In the genomic region with DNA sequence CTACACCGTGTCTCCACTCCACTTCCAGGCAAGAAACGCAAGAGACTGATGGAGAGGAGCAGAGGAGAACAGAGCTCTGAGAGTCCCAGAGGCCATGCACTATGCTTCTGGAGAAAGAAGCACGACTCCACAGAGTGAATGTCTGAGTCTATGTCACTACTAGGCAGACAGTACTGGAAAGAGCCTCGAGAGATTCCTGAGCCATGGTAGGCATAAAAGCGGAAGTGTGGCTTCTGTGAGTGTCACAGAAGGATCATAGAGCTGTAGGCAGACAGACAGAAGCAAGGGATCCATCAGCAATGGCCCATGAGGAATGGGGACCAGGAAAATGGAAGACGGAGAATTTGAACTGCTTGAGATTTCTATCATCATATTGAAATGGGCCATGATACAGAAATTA, we compare ENCODE assay signal across 27 cellular contexts.
"Had no signal": no experiment of that assay in that cellular context is flagged by ENCODE, and none has a peak within 500 bp of the region (broad histone marks: within the 10 kb centered on the region; RNA-seq: fewer than 3 reads in every experiment).

No MANE protein-coding gene starts in this region.

- H3K4me1 ChIP-seq: colonic mucosa, esophagus muscularis mucosa, esophagus squamous epithelium, foreskin keratinocyte, gastrocnemius medialis, gastroesophageal sphincter, heart left ventricle, heart right ventricle had no signal

- H3K4me3 ChIP-seq: colonic mucosa, coronary artery, dorsolateral prefrontal cortex, esophagus muscularis mucosa, esophagus squamous epithelium, gastrocnemius medialis, gastroesophageal sphincter, heart left ventricle, heart right ventricle had no signal

- H3K9me3 ChIP-seq: colonic mucosa, esophagus muscularis mucosa, esophagus squamous epithelium, gastrocnemius medialis, gastroesophageal sphincter, heart left ventricle, heart right ventricle had no signal

- H3K27ac ChIP-seq: colonic mucosa, coronary artery, dorsolateral prefrontal cortex, epithelial cell of prostate, esophagus muscularis mucosa, esophagus squamous epithelium, foreskin keratinocyte, gastrocnemius medialis, gastroesophageal sphincter, heart left ventricle, heart right ventricle had no signal

- H3K27me3 ChIP-seq: colonic mucosa, dorsolateral prefrontal cortex, esophagus muscularis mucosa, esophagus squamous epithelium, foreskin keratinocyte, gastrocnemius medialis, gastroesophageal sphincter, heart left ventricle, heart right ventricle had no signal

- DNase-seq: colonic mucosa; cortex of kidney; dermis blood vessel endothelial cell; dorsolateral prefrontal cortex; effector CD4-positive, alpha-beta T cell; effector CD8-positive, alpha-beta T cell; effector memory CD4-positive, alpha-beta T cell; effector memory CD8-positive, alpha-beta T cell; endodermal cell; erythroblast; esophagus squamous epithelium; foreskin fibroblast; foreskin keratinocyte; foreskin melanocyte; gastrocnemius medialis; glutamatergic neuron; head of caudate nucleus; heart left ventricle; heart right ventricle had no signal

- ATAC-seq: effector memory CD8-positive, alpha-beta T cell; esophagus mucosa; foreskin keratinocyte; gastrocnemius medialis; gastroesophageal sphincter; heart left ventricle; heart right ventricle had no signal

- FAIRE-seq: colon, endothelial cell of umbilical vein, frontal cortex had no signal

- H3K36me3 ChIP-seq: colonic mucosa, esophagus muscularis mucosa, esophagus squamous epithelium, gastrocnemius medialis, gastroesophageal sphincter, heart left ventricle, heart right ventricle had no signal
